Comparison of ENCODE assay signal across 9 cellular contexts in the genomic region with DNA sequence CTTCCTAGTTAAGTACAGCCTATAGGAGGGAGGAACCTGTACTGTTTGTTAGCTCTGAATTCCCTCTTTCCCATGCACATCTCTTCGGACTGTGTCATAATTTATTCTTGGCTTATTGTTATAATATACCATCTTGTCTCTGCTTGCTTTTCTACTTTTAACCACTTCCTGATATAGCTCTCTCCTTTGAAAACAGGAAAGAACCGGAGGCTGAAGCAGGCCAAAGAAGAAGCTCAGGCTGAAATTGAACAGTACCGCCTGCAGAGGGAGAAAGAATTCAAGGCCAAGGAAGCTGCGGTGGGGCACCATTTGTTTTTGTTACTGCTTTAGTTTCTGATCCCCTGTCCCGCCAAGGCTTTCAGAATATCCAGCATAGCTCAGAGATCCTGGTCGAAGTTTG. TPM values are rescaled to one million over a fixed set of nuclear protein-coding genes. Genes with fewer than 3 reads are reported as not detected.
DNase-seq lines count a peak whose midpoint lies in the region; ATAC-seq and TF ChIP-seq lines count a peak whose summit lies in the region.
"Had no signal": no experiment of that assay in that cellular context is flagged by ENCODE, and none has a peak within 500 bp of the region (broad histone marks: within the 10 kb centered on the region; RNA-seq: fewer than 3 reads in every experiment).

No MANE protein-coding gene starts in this region.

- peaks cover 4% of the 10 kb centered on the region for H3K4me1 ChIP-seq in endodermal cell (ENCODE audit: control insufficient read depth, insufficient read depth, low read length)

- no peak overlapping the region for H3K27ac Mint-ChIP-seq in endodermal cell

- 94 to 96% methylated on average over 3 to 5 of the region's 6 CpGs for whole genome bisulfite sequencing in endodermal cell (ENCODE audit: insufficient coverage in 1 of 2, insufficient read length in 1 of 2), 2 experiments

- DNase-seq in activated CD8-positive, alpha-beta memory T cell treated with anti-CD3 and anti-CD28 coated beads for 24 hours: peak; percentile 64
- DNase-seq in activated CD8-positive, alpha-beta memory T cell treated with anti-CD3 and anti-CD28 coated beads, Interleukin-2, amount 50 U/mL, for 48 hours: no peak
- peak; percentile 27 to 31 for DNase-seq in activated CD4-positive, alpha-beta T cell treated with anti-CD3 and anti-CD28 coated beads, Interleukin-2, amount 50 U/mL, for 4 hours
- DNase-seq in endodermal cell (no peak), retinal pigment epithelial cell (ENCODE audit: low read depth) (no peak), NCI-H2081 (lab: John Stamatoyannopoulos, UW) (no peak), NCI-H1694 treated with DMSO at 0.1 percent for 48 hours (lab: John Stamatoyannopoulos, UW) (no peak)

- H3K9ac ChIP-seq in endodermal cell (ENCODE audit: extremely low read depth, low read length, poor library complexity, severe bottlenecking): no peak overlapping the region

- H3K36me3 ChIP-seq in endodermal cell (ENCODE audit: control insufficient read depth, insufficient read depth, low read length): peaks cover 60% of the 10 kb centered on the region

- no peak overlapping the region for H3K4me3 Mint-ChIP-seq in endodermal cell

- H3K9me3 ChIP-seq in endodermal cell (ENCODE audit: control insufficient read depth, low read length): no peaks in the 10 kb centered on the region
- H3K9me3 ChIP-seq: A549 had no signal

- no peaks in the 10 kb centered on the region for H3K27me3 ChIP-seq in endodermal cell (ENCODE audit: control insufficient read depth, insufficient read depth, low read length, poor library complexity, severe bottlenecking)

- H3K27ac ChIP-seq in endodermal cell (ENCODE audit: low read depth, low read length): no peak overlapping the region
- H3K27ac ChIP-seq: A549 had no signal

- no peaks in the 10 kb centered on the region for H3K9me3 Mint-ChIP-seq in endodermal cell

- H3K4me1 Mint-ChIP-seq in endodermal cell: peaks cover 22% of the 10 kb centered on the region

- TF ChIP-seq CTCF in endodermal cell (conservative IDR thresholded peaks at IDR 0.05) (peak; percentile 65), retinal pigment epithelial cell (conservative IDR thresholded peaks at IDR 0.05; ENCODE audit: low read depth, low read length) (peak; percentile 53)

- ATAC-seq in GM19023 (IDR thresholded peaks at IDR 0.05; ENCODE audit: unreplicated experiment): no peak
- ATAC-seq: A549 had no signal

- no peak overlapping the region for H3K4me3 ChIP-seq in endodermal cell (ENCODE audit: low read length)
- H3K4me3 ChIP-seq in retinal pigment epithelial cell (ENCODE audit: low read length): no peak overlapping the region
- H3K4me3 ChIP-seq: A549 had no signal

- peaks cover 50% of the 10 kb centered on the region for H3K36me3 Mint-ChIP-seq in endodermal cell (ENCODE audit: low read depth)

- H3K27me3 Mint-ChIP-seq in endodermal cell (ENCODE audit: insufficient read depth): no peaks in the 10 kb centered on the region

RNA-seq across cellular contexts. Expression of gene ATP6V1G1, which starts 4.8 kb away (rescaled TPM):
- total RNA-seq in endodermal cell: 100 to 1,000 TPM; 123 TPM
- 185 TPM for polyA plus RNA-seq in endodermal cell (2013, experiment 1 of 2)
- polyA plus RNA-seq in endodermal cell (2013, experiment 2 of 2): 188 TPM

RNA-seq across cellular contexts. Expression of gene TMEM268, which starts 18.7 kb away (rescaled TPM):
- 1 to 10 TPM; 6.8 to 8.2 TPM for total RNA-seq in endodermal cell
- 6.9 TPM for polyA plus RNA-seq in endodermal cell (2013, experiment 1 of 2)
- 5.4 TPM for polyA plus RNA-seq in endodermal cell (2013, experiment 2 of 2)

Comparison
In these comparisons a context has a peak if more than half of its experiments do, and no peak if none do; other contexts are left out.
1. DNase-seq: peak in activated CD8-positive, alpha-beta memory T cell treated with anti-CD3 and anti-CD28 coated beads for 24 hours (single experiment) and activated CD4-positive, alpha-beta T cell treated with anti-CD3 and anti-CD28 coated beads, Interleukin-2, amount 50 U/mL, for 4 hours (2 of 2); none in activated CD8-positive, alpha-beta memory T cell treated with anti-CD3 and anti-CD28 coated beads, Interleukin-2, amount 50 U/mL, for 48 hours (single experiment), endodermal cell (single experiment), retinal pigment epithelial cell (single experiment), NCI-H2081 (0 of 2) and NCI-H1694 treated with DMSO at 0.1 percent for 48 hours (single experiment).